In the genomic region with DNA sequence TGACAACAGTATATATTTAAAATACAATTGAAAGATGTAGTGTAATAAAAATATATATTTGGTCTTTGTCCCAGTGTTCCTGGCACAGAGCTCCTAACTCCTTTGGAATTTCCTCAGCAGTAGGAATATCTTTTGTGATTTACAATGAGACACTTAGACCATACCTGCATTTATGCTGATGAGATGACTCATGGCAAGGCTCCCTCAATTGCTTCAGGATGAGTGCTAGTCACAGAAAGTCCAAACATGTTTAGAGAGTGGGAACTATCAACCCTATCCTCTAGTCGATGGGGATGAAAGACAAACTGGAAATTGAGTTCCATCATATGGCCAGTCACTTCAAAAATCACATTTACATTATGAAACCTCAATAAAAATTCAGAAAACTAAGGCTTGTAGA, we compare ENCODE assay signal across 1 cellular context.
TF ChIP-seq lines count a peak whose summit lies in the region.

No MANE protein-coding gene starts in this region.

TF ChIP-seq in SK-N-SH treated with all-trans-retinoic acid at 6 μM for 48 hours, 23 proteins besides CTCF, POLR2A, EP300 and RAD21 (continued from another document):
- TF ChIP-seq, protein P1, sequence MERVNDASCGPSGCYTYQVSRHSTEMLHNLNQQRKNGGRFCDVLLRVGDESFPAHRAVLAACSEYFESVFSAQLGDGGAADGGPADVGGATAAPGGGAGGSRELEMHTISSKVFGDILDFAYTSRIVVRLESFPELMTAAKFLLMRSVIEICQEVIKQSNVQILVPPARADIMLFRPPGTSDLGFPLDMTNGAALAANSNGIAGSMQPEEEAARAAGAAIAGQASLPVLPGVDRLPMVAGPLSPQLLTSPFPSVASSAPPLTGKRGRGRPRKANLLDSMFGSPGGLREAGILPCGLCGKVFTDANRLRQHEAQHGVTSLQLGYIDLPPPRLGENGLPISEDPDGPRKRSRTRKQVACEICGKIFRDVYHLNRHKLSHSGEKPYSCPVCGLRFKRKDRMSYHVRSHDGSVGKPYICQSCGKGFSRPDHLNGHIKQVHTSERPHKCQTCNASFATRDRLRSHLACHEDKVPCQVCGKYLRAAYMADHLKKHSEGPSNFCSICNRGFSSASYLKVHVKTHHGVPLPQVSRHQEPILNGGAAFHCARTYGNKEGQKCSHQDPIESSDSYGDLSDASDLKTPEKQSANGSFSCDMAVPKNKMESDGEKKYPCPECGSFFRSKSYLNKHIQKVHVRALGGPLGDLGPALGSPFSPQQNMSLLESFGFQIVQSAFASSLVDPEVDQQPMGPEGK (CRISPR knock-in tag; IDR thresholded peaks at IDR 0.05; ENCODE audit: borderline replicate concordance): no peak
- no peak for TF ChIP-seq SNAI2 (CRISPR knock-in tag; IDR thresholded peaks at IDR 0.05)
- no peak for TF ChIP-seq ESRRG (CRISPR knock-in tag; IDR thresholded peaks at IDR 0.05)
- TF ChIP-seq ARNTL (CRISPR knock-in tag; IDR thresholded peaks at IDR 0.05; ENCODE audit: borderline replicate concordance, low read depth): no peak
- no peak for TF ChIP-seq PPARA (CRISPR knock-in tag; IDR thresholded peaks at IDR 0.05; ENCODE audit: borderline replicate concordance)
- TF ChIP-seq ISL1 (CRISPR knock-in tag; IDR thresholded peaks at IDR 0.05): no peak
- TF ChIP-seq ZFP3 (CRISPR knock-in tag; IDR thresholded peaks at IDR 0.05): no peak
- TF ChIP-seq ZNF8 (CRISPR knock-in tag; IDR thresholded peaks at IDR 0.05): no peak
- TF ChIP-seq TCF4 (CRISPR knock-in tag; IDR thresholded peaks at IDR 0.05; ENCODE audit: borderline replicate concordance): no peak
- no peak for TF ChIP-seq ZC3H10 (CRISPR knock-in tag; IDR thresholded peaks at IDR 0.05)
